ENCODE assay signal across 8 cellular contexts in genomic region chr20:62832951-62833391, GRCh38. TPM values are rescaled to one million over a fixed set of nuclear protein-coding genes. Genes with fewer than 3 reads are reported as not detected.
DNase-seq lines count a peak whose midpoint lies in the region; ATAC-seq, FAIRE-seq and TF ChIP-seq lines count a peak whose summit lies in the region.
"Had no signal": no experiment of that assay in that cellular context is flagged by ENCODE, and none has a peak within 500 bp of the region (broad histone marks: within the 10 kb centered on the region; RNA-seq: fewer than 3 reads in every experiment).

No MANE protein-coding gene starts in this region.

- no peaks in the 10 kb centered on the region for H3K27me3 ChIP-seq in adrenal gland
- H3K27me3 ChIP-seq in pancreas = no peaks in the 10 kb centered on the region

- TF ChIP-seq POLR2A in adrenal gland (IDR thresholded peaks at IDR 0.05) = no peak

- ATAC-seq in GM19438 (IDR thresholded peaks at IDR 0.05; ENCODE audit: low read depth, unreplicated experiment) (peak; percentile 47), HG03108 (IDR thresholded peaks at IDR 0.05; ENCODE audit: unreplicated experiment) (peak; percentile 20), pancreas (peak in 3 of 4 donors; percentile 41 to 55 (median 43))

- H3K36me3 ChIP-seq in adrenal gland (replicated peaks in 1 of 2) = no peaks in the 10 kb centered on the region
- H3K36me3 ChIP-seq in pancreas = no peaks in the 10 kb centered on the region

- WGBS in adrenal gland, 4 donors = 32 to 71% (median 45%) methylated on average over 12 to 14 of the region's 14 CpGs
- 21 to 31% methylated on average over 14 of the region's 14 CpGs for WGBS in pancreas, 2 donors

- TF ChIP-seq CTCF in adrenal gland (IDR thresholded peaks at IDR 0.05) (no peak), pancreas (IDR thresholded peaks at IDR 0.05) (no peak)

- peak overlapping the region in 1 of 5 donors; percentile 42 for H3K27ac ChIP-seq in adrenal gland
- peak overlapping the region in 3 of 4 donors; percentile 28 to 63 (median 57) for H3K27ac ChIP-seq in pancreas

- intact Hi-C loops in adrenal gland (cut with DNase I) = no loop called here
- intact Hi-C loops in pancreas (cut with DNase I) = no loop called here

- FAIRE-seq in pancreas (lab: Jason Lieb, UNC) = no peak

- H3K4me3 ChIP-seq in adrenal gland (no peak overlapping the region), pancreas (no peak overlapping the region)

- H3K9me3 ChIP-seq in adrenal gland (replicated peaks in 1 of 3) (no peaks in the 10 kb centered on the region), pancreas (no peaks in the 10 kb centered on the region)

- H3K4me1 ChIP-seq in adrenal gland (replicated peaks in 1 of 2) = no peaks in the 10 kb centered on the region
- H3K4me1 ChIP-seq in pancreas = no peaks in the 10 kb centered on the region

- peak in 5 of 7 donors; percentile 14 to 72 (median 50) for DNase-seq in adrenal gland
- peak in 3 of 6 donors; percentile 58 to 72 (median 61) for DNase-seq in pancreas
- no peak for DNase-seq in stimulated activated CD4-positive, alpha-beta T cell treated with anti-CD3 and anti-CD28 coated beads, Interleukin-2, amount 100 ng/mL, for 48 hours
- DNase-seq in occipital lobe (lab: John Stamatoyannopoulos, UW) = no peak
- DNase-seq in DMS114 treated with DMSO at 0.1 percent for 48 hours (lab: John Stamatoyannopoulos, UW; ENCODE audit: unreplicated experiment) = no peak
- DNase-seq: hippocampal formation had no signal

RNA-seq across cellular contexts. Expression of gene COL9A3, which starts 16.1 kb away (rescaled TPM):
- total RNA-seq in adrenal gland = 1 to 10 TPM in 3 of 8 donors, under 1 TPM in 5; 0.43 to 2.2 (median 0.86) TPM
- polyA plus RNA-seq in adrenal gland = 10 to 100 TPM in 2 of 3 donors, under 1 TPM in 1; 0.22 to 27.8 (median 12.1) TPM
- 10 to 100 TPM in 1 of 6 donors, 1 to 10 TPM in 5; 1.7 to 35.2 (median 7.3) TPM for total RNA-seq in pancreas
- polyA plus RNA-seq in pancreas = 100 to 1,000 TPM; 149 to 183 TPM
- total RNA-seq in occipital lobe = 37.1 TPM

RNA-seq across cellular contexts. Expression of gene OGFR, which starts 28.3 kb away (rescaled TPM):
- 10 to 100 TPM; 24.3 to 61.4 (median 45.0) TPM for total RNA-seq in adrenal gland
- 100 to 1,000 TPM in 1 of 3 donors, 10 to 100 TPM in 1, 1 to 10 TPM in 1; 9.3 to 157 (median 68.5) TPM for polyA plus RNA-seq in adrenal gland
- total RNA-seq in pancreas = 10 to 100 TPM; 18.1 to 25.4 (median 21.0) TPM
- 10 to 100 TPM; 50.8 to 79.5 TPM for polyA plus RNA-seq in pancreas
- 21.5 TPM for total RNA-seq in occipital lobe

RNA-seq across cellular contexts. Expression of gene TCFL5, which starts 28.7 kb away (rescaled TPM):
- total RNA-seq in adrenal gland = 10 to 100 TPM in 1 of 8 donors, 1 to 10 TPM in 7; 4.6 to 12.0 (median 6.8) TPM
- polyA plus RNA-seq in adrenal gland = 1 to 10 TPM; 3.5 to 5.8 (median 3.9) TPM
- 1 to 10 TPM; 3.5 to 4.9 (median 4.0) TPM for total RNA-seq in pancreas
- polyA plus RNA-seq in pancreas = 1 to 10 TPM; 2.5 to 4.9 TPM
- total RNA-seq in occipital lobe = 12.3 TPM

RNA-seq across cellular contexts. Expression of gene MRGBP, which starts 36.7 kb away (rescaled TPM):
- total RNA-seq in adrenal gland (10 to 100 TPM in 2 of 8 donors, 1 to 10 TPM in 6; 4.3 to 12.8 (median 8.6) TPM), pancreas (1 to 10 TPM; 2.6 to 4.4 (median 3.7) TPM), occipital lobe (20.1 TPM)
- polyA plus RNA-seq in adrenal gland (10 to 100 TPM in 2 of 3 donors, 1 to 10 TPM in 1; 3.9 to 11.3 (median 10.1) TPM), pancreas (10 to 100 TPM in 1 of 2 donors, 1 to 10 TPM in 1; 5.3 to 11.3 TPM)

Comparison
In these comparisons a context has a peak if more than half of its experiments do, and no peak if none do; other contexts are left out.
1. DNase-seq: peak in adrenal gland (5 of 7); none in stimulated activated CD4-positive, alpha-beta T cell treated with anti-CD3 and anti-CD28 coated beads, Interleukin-2, amount 100 ng/mL, for 48 hours (0 of 2), occipital lobe (single experiment) and DMS114 treated with DMSO at 0.1 percent for 48 hours (single experiment).
2. Peak in every context shown above with its lines, with median percentiles within 50 percentile points of each other: ATAC-seq.